In genomic region chr2:101037161-101037755, GRCh38 we compare ENCODE assay signal across 18 cellular contexts. TPM values are rescaled to one million over a fixed set of nuclear protein-coding genes. Genes with fewer than 3 reads are reported as not detected.
DNase-seq lines count a peak whose midpoint lies in the region; ATAC-seq and TF ChIP-seq lines count a peak whose summit lies in the region.
"Had no signal": no experiment of that assay in that cellular context is flagged by ENCODE, and none has a peak within 500 bp of the region (broad histone marks: within the 10 kb centered on the region; RNA-seq: fewer than 3 reads in every experiment).

No MANE protein-coding gene starts in this region.

- H3K4me2 ChIP-seq in HCT116 (ENCODE audit: low read length) (no peak overlapping the region), osteoblast (ENCODE audit: insufficient read depth, low read length) (no peak overlapping the region)
- H3K4me2 ChIP-seq: KMS-11 had no signal

- H3K27me3 ChIP-seq in HCT116 (ENCODE audit: insufficient read depth, low read length) (no peaks in the 10 kb centered on the region), osteoblast (ENCODE audit: insufficient read depth, low read length) (peaks cover 1% of the 10 kb centered on the region)
- H3K27me3 ChIP-seq: Peyer's patch, SJCRH30 had no signal

- H3K4me3 ChIP-seq in HCT116 (replicated peaks in 1 of 2; ENCODE audit: low read depth in 1 of 2, low read length in 2 of 2) (no peak overlapping the region), osteoblast (ENCODE audit: insufficient read depth, low read length) (no peak overlapping the region)
- H3K4me3 ChIP-seq: HAP-1, Peyer's patch, SJCRH30 had no signal

- intact Hi-C loops in HCT116 (cut with micrococcal nuclease): loop anchor here (5.0 kb wide), 1 partner anchor 170 kb away; no protein-coding TSS in a partner anchor

- no peaks in the 10 kb centered on the region for H3K36me3 Mint-ChIP-seq in activated T-cell treated with anti-CD3 and anti-CD28 coated beads, Interleukin-2, amount 50 U/mL, for 72 hours (ENCODE audit: insufficient read depth in 2 of 2)
- H3K36me3 Mint-ChIP-seq in endothelial cell (ENCODE audit: low read depth, unreplicated experiment) (peaks cover 24% of the 10 kb centered on the region), T-cell (no peaks in the 10 kb centered on the region)
- H3K36me3 Mint-ChIP-seq: CD8-positive, alpha-beta memory T cell had no signal

- peak overlapping the region in 1 of 2 donors; percentile 56 for H3K4me3 Mint-ChIP-seq in activated T-cell treated with anti-CD3 and anti-CD28 coated beads, Interleukin-2, amount 50 U/mL, for 72 hours
- H3K4me3 Mint-ChIP-seq in endothelial cell (ENCODE audit: unreplicated experiment) (no peak overlapping the region), T-cell (no peak overlapping the region)
- H3K4me3 Mint-ChIP-seq: CD8-positive, alpha-beta memory T cell had no signal

- no peak overlapping the region for H3K27ac ChIP-seq in HCT116 (ENCODE audit: low read depth, low read length)
- no peak overlapping the region for H3K27ac ChIP-seq in osteoblast (ENCODE audit: low read depth, low read length)
- H3K27ac ChIP-seq: C4-2B, KMS-11, Peyer's patch, SJCRH30 had no signal

- no peaks in the 10 kb centered on the region for H3K9me3 Mint-ChIP-seq in activated T-cell treated with anti-CD3 and anti-CD28 coated beads, Interleukin-2, amount 50 U/mL, for 72 hours
- H3K9me3 Mint-ChIP-seq in endothelial cell (ENCODE audit: unreplicated experiment) (no peaks in the 10 kb centered on the region), T-cell (no peaks in the 10 kb centered on the region)
- H3K9me3 Mint-ChIP-seq: CD8-positive, alpha-beta memory T cell had no signal

- RAD21 ChIA-PET in HCT116 (lab: Charles Lee; ENCODE audit: low non-redundant PET in 1 of 2, low total read pairs in 2 of 2, uncharacterized antibody in 2 of 2, unreplicated experiment in 2 of 2): interaction anchor here (0.6 to 1.2 kb wide), 2 partner anchors 116 to 168 kb away, joined by 3 to 5 read pairs; no protein-coding TSS in a partner anchor

- H3K36me3 ChIP-seq in HCT116 (ENCODE audit: control insufficient read depth in 1 of 2, insufficient read depth in 2 of 2, low read length in 2 of 2) (peaks cover 21 to 32% of the 10 kb centered on the region in 2 experiments), osteoblast (ENCODE audit: insufficient read depth, low read length) (no peaks in the 10 kb centered on the region)
- H3K36me3 ChIP-seq: SJCRH30 had no signal

- peak overlapping the region; percentile 81 for H3K27ac Mint-ChIP-seq in activated T-cell treated with anti-CD3 and anti-CD28 coated beads, Interleukin-2, amount 50 U/mL, for 72 hours
- H3K27ac Mint-ChIP-seq in endothelial cell (ENCODE audit: unreplicated experiment) (peak overlapping the region; percentile 4), T-cell (no peak overlapping the region)
- H3K27ac Mint-ChIP-seq: CD8-positive, alpha-beta memory T cell had no signal

- peaks cover 19% of the 10 kb centered on the region for H3K4me1 Mint-ChIP-seq in activated T-cell treated with anti-CD3 and anti-CD28 coated beads, Interleukin-2, amount 50 U/mL, for 72 hours (ENCODE audit: low read depth)
- H3K4me1 Mint-ChIP-seq in endothelial cell (ENCODE audit: unreplicated experiment) (peaks cover 6% of the 10 kb centered on the region), T-cell (no peaks in the 10 kb centered on the region)
- H3K4me1 Mint-ChIP-seq: CD8-positive, alpha-beta memory T cell had no signal

- POLR2A ChIA-PET in HCT116 (lab: Charles Lee): interaction anchor here (0.8 to 1.0 kb wide), 2 partner anchors 114 to 168 kb away, joined by 3 to 4 read pairs; partner anchors contain the start of gene TBC1D8
- POLR2A ChIA-PET in T-cell (lab: Charles Lee): no interaction called here

- TF ChIP-seq RAD21 in HCT116 (IDR thresholded peaks at IDR 0.05; ENCODE audit: low read depth): no peak

- H2AFZ ChIP-seq in HCT116 (ENCODE audit: low read depth, low read length, poor library complexity, severe bottlenecking) (no peak overlapping the region), osteoblast (ENCODE audit: low read length) (no peak overlapping the region)

- no peaks in the 10 kb centered on the region for H3K9me2 ChIP-seq in HCT116 (ENCODE audit: insufficient read depth)

- H3K4me1 ChIP-seq in HCT116 (ENCODE audit: control insufficient read depth in 1 of 2, insufficient read depth in 2 of 2, low read length in 2 of 2) (no peaks in the 10 kb centered on the region), osteoblast (ENCODE audit: insufficient read depth, low read length) (no peaks in the 10 kb centered on the region)
- H3K4me1 ChIP-seq: HAP-1, Peyer's patch, SJCRH30 had no signal

- H3K9me3 ChIP-seq in HCT116 (ENCODE audit: control insufficient read depth in 1 of 2, insufficient read depth in 1 of 2, low read depth in 1 of 2, low read length in 2 of 2) (no peaks in the 10 kb centered on the region), osteoblast (ENCODE audit: low read depth, low read length) (no peaks in the 10 kb centered on the region)
- H3K9me3 ChIP-seq: HAP-1, Peyer's patch, SJCRH30 had no signal

- H4K20me1 ChIP-seq in HCT116 (ENCODE audit: insufficient read depth): no peaks in the 10 kb centered on the region
- H4K20me1 ChIP-seq in osteoblast (ENCODE audit: insufficient read depth, low read length): no peaks in the 10 kb centered on the region

- H3K9ac ChIP-seq in HCT116 (ENCODE audit: low read length): no peak overlapping the region
- H3K9ac ChIP-seq: KMS-11 had no signal

- DNase-seq in activated T-cell treated with anti-CD3 and anti-CD28 coated beads, Interleukin-2, amount 50 U/mL, for 72 hours: no peak
- DNase-seq in activated T-cell treated with anti-CD3 and anti-CD28 coated beads, Interleukin-2, amount 50 U/mL, for 48 hours: no peak
- no peak for DNase-seq in HCT116 (ENCODE audit: low read depth, low spot score)
- DNase-seq in endothelial cell (ENCODE audit: low spot score): no peak
- peak; percentile 22 for DNase-seq in osteoblast (ENCODE audit: insufficient read length, low spot score, missing footprints)
- no peak for DNase-seq in T-cell
- DNase-seq: CD8-positive, alpha-beta memory T cell; NCI-H1105; NCI-H2029 treated with DMSO at 0.1 percent for 48 hours; NCI-H510A treated with DMSO at 0.1 percent for 48 hours; NCI-H774 had no signal

- no peak for TF ChIP-seq POLR2A in HCT116 (IDR thresholded peaks at IDR 0.05; ENCODE audit: borderline replicate concordance, extremely low read depth, insufficient read depth, insufficient read length)

- TF ChIP-seq CTCF in HCT116 (IDR thresholded peaks at IDR 0.05 in 2 of 3, conservative IDR thresholded peaks at IDR 0.05 in 1 of 3; ENCODE audit: borderline replicate concordance in 1 of 3, insufficient read depth in 1 of 3, low read depth in 2 of 3, low read length in 2 of 3) (no peak), endothelial cell (IDR thresholded peaks at IDR 0.05; ENCODE audit: unreplicated experiment) (no peak), osteoblast (IDR thresholded peaks at IDR 0.05; ENCODE audit: extremely low read depth, low read depth, low read length) (no peak)

- no peak for ATAC-seq in activated T-cell treated with anti-CD3 and anti-CD28 coated beads, Interleukin-2, amount 50 U/mL, for 72 hours (replicated peaks in 1 of 2)
- ATAC-seq in HCT116 (no peak), HG02571 (IDR thresholded peaks at IDR 0.05; ENCODE audit: unreplicated experiment) (no peak), T-cell (replicated peaks in 1 of 4) (no peak), GM19035 (IDR thresholded peaks at IDR 0.05; ENCODE audit: unreplicated experiment) (no peak)

- H3K27me3 Mint-ChIP-seq in activated T-cell treated with anti-CD3 and anti-CD28 coated beads, Interleukin-2, amount 50 U/mL, for 72 hours (ENCODE audit: low read depth): no peaks in the 10 kb centered on the region
- peaks cover 4% of the 10 kb centered on the region for H3K27me3 Mint-ChIP-seq in endothelial cell (ENCODE audit: unreplicated experiment)
- peaks cover 0 to 15% of the 10 kb centered on the region in 2 donors for H3K27me3 Mint-ChIP-seq in T-cell

- H3K79me2 ChIP-seq in HCT116 (ENCODE audit: insufficient read depth, low read length) (no peaks in the 10 kb centered on the region), osteoblast (ENCODE audit: insufficient read depth, low read length) (no peaks in the 10 kb centered on the region)

- TSS peak; percentile 17 for BruUV-seq in HCT116 (replicated peaks; lab: Mats Ljungman, UMichigan)

- CTCF ChIA-PET in HCT116 (lab: Charles Lee): interaction anchor here (0.7 to 3.1 kb wide), 13 partner anchors 10 to 307 kb away, joined by 3 to 33 read pairs (median 4); partner anchors contain the start of genes CNOT11 and TBC1D8
- CTCF ChIA-PET in T-cell (lab: Charles Lee): interaction anchor here in 1 of 2 donors (0.9 to 1.2 kb wide), 2 partner anchors 24 to 168 kb away, joined by 3 to 5 read pairs; no protein-coding TSS in a partner anchor

TF ChIP-seq in HCT116, 20 proteins besides CTCF, POLR2A, EP300 and RAD21:
- TF ChIP-seq EZH2 (IDR thresholded peaks at IDR 0.05): no peak

RNA-seq across cellular contexts. Expression of gene RPL31, which starts 35.2 kb away (rescaled TPM):
- 1,000 to 10,000 TPM; 1,385 to 1,395 TPM for total RNA-seq in activated T-cell treated with anti-CD3 and anti-CD28 coated beads, Interleukin-2, amount 50 U/mL, for 72 hours
- total RNA-seq in HCT116 (2021; ENCODE audit: unreplicated experiment) (1,340 TPM), endothelial cell (ENCODE audit: unreplicated experiment) (1,589 TPM), osteoblast (760 and 907 TPM in 2 replicates), T-cell (1,000 to 10,000 TPM; 1,802 to 2,371 (median 2,279) TPM)
- polyA plus RNA-seq in HCT116 (2012): 3,999 and 4,166 TPM in 2 replicates

Comparison
In these comparisons a context has a peak if more than half of its experiments do, and no peak if none do; other contexts are left out.
1. H3K27ac Mint-ChIP-seq: peak in activated T-cell treated with anti-CD3 and anti-CD28 coated beads, Interleukin-2, amount 50 U/mL, for 72 hours (single experiment) and endothelial cell (single experiment); none in T-cell (0 of 2).